Comparison of ENCODE assay signal across 20 cellular contexts in the genomic region with DNA sequence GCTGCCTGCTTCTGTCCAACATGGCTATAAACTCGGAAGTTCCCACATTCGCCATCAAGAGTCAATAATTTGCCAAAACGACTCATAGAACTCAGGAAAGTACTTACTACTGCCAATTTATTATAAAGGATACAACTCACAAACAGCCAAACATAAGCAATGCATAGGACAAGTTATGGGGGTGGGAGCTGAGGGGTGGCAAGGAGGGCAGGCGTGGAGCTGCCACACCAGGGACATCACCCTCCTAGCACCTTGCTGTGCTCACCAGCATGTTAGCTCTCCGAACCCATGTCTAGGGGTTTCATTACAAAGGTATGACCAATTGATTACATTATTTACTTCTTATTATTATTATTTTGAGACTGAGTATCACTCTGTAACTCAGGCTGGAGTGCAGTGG.
"Had no signal": no experiment of that assay in that cellular context is flagged by ENCODE, and none has a peak within 500 bp of the region (broad histone marks: within the 10 kb centered on the region; RNA-seq: fewer than 3 reads in every experiment).

No MANE protein-coding gene starts in this region.

- H3K4me3 ChIP-seq: body of pancreas, colonic mucosa, left ventricle myocardium inferior, SJCRH30, suprapubic skin had no signal

- H3K27me3 Mint-ChIP-seq: activated T-helper 17 cell treated with anti-CD3 and anti-CD28 coated beads, Interleukin-2, amount 50 U/mL, for 72 hours; naive B cell had no signal

- ATAC-seq: activated CD4-positive, CD25-positive, alpha-beta regulatory T cell treated with anti-CD3 and anti-CD28 coated beads, Interleukin-2, amount 50 U/mL, for 24 hours; activated T-helper 17 cell treated with anti-CD3 and anti-CD28 coated beads, Interleukin-2, amount 50 U/mL, for 72 hours; body of pancreas; foreskin keratinocyte had no signal

- H3K36me3 ChIP-seq: colonic mucosa had no signal

- DNase-seq: activated CD8-positive, alpha-beta memory T cell treated with anti-CD3 and anti-CD28 coated beads, Interleukin-2, amount 50 U/mL, for 48 hours; activated naive CD4-positive, alpha-beta T cell treated with anti-CD3 and anti-CD28 coated beads for 36 hours; amniotic stem cell; body of pancreas; central memory CD4-positive, alpha-beta T cell; colonic mucosa; effector CD4-positive, alpha-beta T cell; foreskin keratinocyte; left ventricle myocardium inferior; naive B cell; SJCRH30; stimulated activated CD4-positive, alpha-beta T cell treated with anti-CD3 and anti-CD28 coated beads, Interleukin-15, amount 100 ng/mL, for 24 hours; stimulated activated CD4-positive, alpha-beta T cell treated with anti-CD3 and anti-CD28 coated beads, Interleukin-4, amount 100 ng/mL, for 1 hour; stimulated activated naive CD4-positive, alpha-beta T cell treated with Interleukin-2 at 50 U/mL for 16 hours; SW 1271; T-helper 9 cell; trophoblast cell had no signal

- H3K4me1 ChIP-seq: body of pancreas, foreskin keratinocyte, SJCRH30 had no signal

- H3K9me3 Mint-ChIP-seq: activated naive CD4-positive, alpha-beta T cell treated with anti-CD3 and anti-CD28 coated beads for 36 hours; activated T-helper 17 cell treated with anti-CD3 and anti-CD28 coated beads, Interleukin-2, amount 50 U/mL, for 72 hours; naive B cell had no signal

- H3K27me3 ChIP-seq: body of pancreas, colonic mucosa, foreskin keratinocyte, SJCRH30, suprapubic skin had no signal

- H3K27ac ChIP-seq: body of pancreas, colonic mucosa, foreskin keratinocyte, left ventricle myocardium inferior, SJCRH30, suprapubic skin had no signal

- H3K9me3 ChIP-seq: body of pancreas, colonic mucosa, left ventricle myocardium inferior, SJCRH30, suprapubic skin had no signal

- H3K4me3 Mint-ChIP-seq: activated naive CD4-positive, alpha-beta T cell treated with anti-CD3 and anti-CD28 coated beads for 36 hours; activated T-helper 17 cell treated with anti-CD3 and anti-CD28 coated beads, Interleukin-2, amount 50 U/mL, for 72 hours had no signal
